Comparison of ENCODE assay signal across 8 cellular contexts in genomic region chr4:185329879-185330510, GRCh38.
DNase-seq lines count a peak whose midpoint lies in the region; ATAC-seq, FAIRE-seq and TF ChIP-seq lines count a peak whose summit lies in the region.
"Not testable (repeated sequence)": the region's sequence is repeated elsewhere in the genome, so short reads cannot be mapped to it uniquely, and the experiment has no call there.

No MANE protein-coding gene starts in this region.

- H3K27ac Mint-ChIP-seq in activated T-helper 17 cell treated with anti-CD3 and anti-CD28 coated beads, Interleukin-2, amount 50 U/mL, for 72 hours = peak overlapping the region; percentile 50
- not testable (repeated sequence) for H3K27ac Mint-ChIP-seq in endothelial cell (ENCODE audit: unreplicated experiment)
- peak overlapping the region in 4 of 6 donors; percentile 39 to 81 (median 66) for H3K27ac Mint-ChIP-seq in naive B cell
- peak overlapping the region; percentile 62 for H3K27ac Mint-ChIP-seq in stimulated activated memory B cell treated with anti-CD40 and anti-IgM and Interleukin-4, amounts not matched to agents 10 μg/mL and 1 μg/mL and 100 μg/mL, for 72 hours

- DNase-seq in EH (ENCODE audit: low read depth) (peak; percentile 79), LoVo (ENCODE audit: low spot score) (peak; percentile 16), kidney tubule cell (ENCODE audit: low spot score) (peak; percentile 28)
- not testable (repeated sequence) for DNase-seq in GM19239 (ENCODE audit: insufficient read length, low spot score); endothelial cell (ENCODE audit: low spot score); naive B cell

- not testable (repeated sequence) for H3K27me3 Mint-ChIP-seq in activated T-helper 17 cell treated with anti-CD3 and anti-CD28 coated beads, Interleukin-2, amount 50 U/mL, for 72 hours; endothelial cell (ENCODE audit: unreplicated experiment); naive B cell; stimulated activated memory B cell treated with anti-CD40 and anti-IgM and Interleukin-4, amounts not matched to agents 10 μg/mL and 1 μg/mL and 100 μg/mL, for 72 hours

- not testable (repeated sequence) for H3K9me3 Mint-ChIP-seq in activated T-helper 17 cell treated with anti-CD3 and anti-CD28 coated beads, Interleukin-2, amount 50 U/mL, for 72 hours; endothelial cell (ENCODE audit: unreplicated experiment); naive B cell; stimulated activated memory B cell treated with anti-CD40 and anti-IgM and Interleukin-4, amounts not matched to agents 10 μg/mL and 1 μg/mL and 100 μg/mL, for 72 hours

- not testable (repeated sequence) for TF ChIP-seq CTCF in endothelial cell (IDR thresholded peaks at IDR 0.05; ENCODE audit: unreplicated experiment)

- peaks cover 12% of the 10 kb centered on the region for H3K4me1 Mint-ChIP-seq in activated T-helper 17 cell treated with anti-CD3 and anti-CD28 coated beads, Interleukin-2, amount 50 U/mL, for 72 hours
- not testable (repeated sequence) for H3K4me1 Mint-ChIP-seq in endothelial cell (ENCODE audit: unreplicated experiment); naive B cell
- H3K4me1 Mint-ChIP-seq in stimulated activated memory B cell treated with anti-CD40 and anti-IgM and Interleukin-4, amounts not matched to agents 10 μg/mL and 1 μg/mL and 100 μg/mL, for 72 hours = peaks cover 33% of the 10 kb centered on the region

- FAIRE-seq in GM19239 (lab: Jason Lieb, UNC) = peak; percentile 8

- not testable (repeated sequence) for ATAC-seq in activated T-helper 17 cell treated with anti-CD3 and anti-CD28 coated beads, Interleukin-2, amount 50 U/mL, for 72 hours (replicated peaks); naive B cell (ENCODE audit: low read depth in 2 of 2); stimulated activated memory B cell treated with anti-CD40 and anti-IgM and Interleukin-4, amounts not matched to agents 10 μg/mL and 1 μg/mL and 100 μg/mL, for 72 hours

- H3K4me3 Mint-ChIP-seq in activated T-helper 17 cell treated with anti-CD3 and anti-CD28 coated beads, Interleukin-2, amount 50 U/mL, for 72 hours; naive B cell; stimulated activated memory B cell treated with anti-CD40 and anti-IgM and Interleukin-4, amounts not matched to agents 10 μg/mL and 1 μg/mL and 100 μg/mL, for 72 hours: not testable (repeated sequence)
- H3K4me3 Mint-ChIP-seq in endothelial cell (ENCODE audit: unreplicated experiment) = peak overlapping the region; percentile 85

- H3K36me3 Mint-ChIP-seq in activated T-helper 17 cell treated with anti-CD3 and anti-CD28 coated beads, Interleukin-2, amount 50 U/mL, for 72 hours (ENCODE audit: low read depth) = peaks cover 30% of the 10 kb centered on the region
- H3K36me3 Mint-ChIP-seq in endothelial cell (ENCODE audit: low read depth, unreplicated experiment) (peaks cover 24% of the 10 kb centered on the region), naive B cell (peaks cover 25% of the 10 kb centered on the region in 2 donors)
- H3K36me3 Mint-ChIP-seq in stimulated activated memory B cell treated with anti-CD40 and anti-IgM and Interleukin-4, amounts not matched to agents 10 μg/mL and 1 μg/mL and 100 μg/mL, for 72 hours = peaks cover 52% of the 10 kb centered on the region
